In genomic region chr16:1183235-1183907, GRCh38 we compare ENCODE assay signal across 9 cellular contexts. TPM values are rescaled to one million over a fixed set of nuclear protein-coding genes. Genes with fewer than 3 reads are reported as not detected.
A peak's percentile ranks its signal among the peaks of the same experiment; 100 is the strongest.
DNase-seq lines count a peak whose midpoint lies in the region; ATAC-seq and TF ChIP-seq lines count a peak whose summit lies in the region.
"Had no signal": no experiment of that assay in that cellular context is flagged by ENCODE, and none has a peak within 500 bp of the region (broad histone marks: within the 10 kb centered on the region; RNA-seq: fewer than 3 reads in every experiment).

No MANE protein-coding gene starts in this region.

- no peak for TF ChIP-seq POLR2A in transverse colon (IDR thresholded peaks at IDR 0.05)

- peak; percentile 38 for DNase-seq in LHCN-M2 (ENCODE audit: low read depth)
- DNase-seq in UCSD-AML1 (lab: John Stamatoyannopoulos, UW; ENCODE audit: unreplicated experiment): peak; percentile 15
- peak; percentile 71 for DNase-seq in iris pigment epithelial cell (ENCODE audit: low read depth)
- DNase-seq in transverse colon: peak; percentile 53
- DNase-seq: islet precursor cell had no signal

- TF ChIP-seq CTCF in transverse colon (IDR thresholded peaks at IDR 0.05): no peak

- no peak for TF ChIP-seq EP300 in transverse colon (IDR thresholded peaks at IDR 0.05; ENCODE audit: low read depth)

- no peaks in the 10 kb centered on the region for H3K9me3 ChIP-seq in transverse colon

- no peak for ATAC-seq in HG02938 (IDR thresholded peaks at IDR 0.05; ENCODE audit: unreplicated experiment)
- no peak for ATAC-seq in GM19467 (IDR thresholded peaks at IDR 0.05; ENCODE audit: unreplicated experiment)
- no peak for ATAC-seq in GM21723 (IDR thresholded peaks at IDR 0.05; ENCODE audit: unreplicated experiment)
- ATAC-seq: activated T-helper 17 cell treated with anti-CD3 and anti-CD28 coated beads, Interleukin-2, amount 50 U/mL, for 72 hours had no signal

- no peaks in the 10 kb centered on the region for H3K36me3 ChIP-seq in transverse colon

- 53 to 60% methylated on average over 1 to 33 of the region's 37 CpGs for WGBS in transverse colon (ENCODE audit: low coverage in 1 of 2), 2 donors

- peak overlapping the region; percentile 83 to 90 (median 86) for H3K27ac ChIP-seq in transverse colon

- intact Hi-C loops in transverse colon (cut with DNase I; ENCODE audit: low total_unique reads): no loop called here

- H3K4me3 ChIP-seq in transverse colon: peak overlapping the region in 1 of 4 donors; percentile 19

- in situ Hi-C loops in transverse colon (cut with MboI; ENCODE audit: low pct_ligation_motif_present in 1 of 4, low pct_unique_long_range_greater_than_20kb in 1 of 4, low sequenced_read_pairs in 3 of 4): no loop called here

- H3K27me3 ChIP-seq in transverse colon: peaks cover 8% of the 10 kb centered on the region

- H3K4me1 ChIP-seq in transverse colon: peaks cover 12 to 36% (median 28%) of the 10 kb centered on the region in 4 donors

RNA-seq across cellular contexts. Expression of gene CACNA1H, which starts 30.5 kb away (rescaled TPM):
- total RNA-seq in LHCN-M2 (2014; rRNA removed): not detected in 2 replicates
- polyA plus RNA-seq in LHCN-M2 (2012): not detected
- total RNA-seq in transverse colon: 10 to 100 TPM; 17.0 to 63.6 (median 39.5) TPM

RNA-seq across cellular contexts. Expression of gene TPSG1, which starts 41.7 kb away (rescaled TPM):
- total RNA-seq in LHCN-M2 (2014; rRNA removed) (not detected in 2 replicates), transverse colon (10 to 100 TPM in 3 of 4 donors, not detected in 1; 20.9 to 41.0 (median 24.0) TPM)
- polyA plus RNA-seq in LHCN-M2 (2012): not detected
- total RNA-seq: activated T-helper 17 cell treated with anti-CD3 and anti-CD28 coated beads, Interleukin-2, amount 50 U/mL, for 72 hours had no signal

RNA-seq across cellular contexts. Expression of gene TPSB2, which starts 46.6 kb away (rescaled TPM):
- total RNA-seq in LHCN-M2 (2014; rRNA removed): not detected in 2 replicates
- polyA plus RNA-seq in LHCN-M2 (2012): not detected
- 10 to 100 TPM; 12.5 to 35.2 (median 24.8) TPM for total RNA-seq in transverse colon
- total RNA-seq: activated T-helper 17 cell treated with anti-CD3 and anti-CD28 coated beads, Interleukin-2, amount 50 U/mL, for 72 hours had no signal

RNA-seq across cellular contexts. Expression of gene TPSAB1, which starts 57.1 kb away (rescaled TPM):
- not detected in 2 replicates for total RNA-seq in LHCN-M2 (2014; rRNA removed)
- polyA plus RNA-seq in LHCN-M2 (2012): not detected
- 10 to 100 TPM in 3 of 4 donors, 1 to 10 TPM in 1; 9.4 to 33.7 (median 23.8) TPM for total RNA-seq in transverse colon

Comparison
In these comparisons a context has a peak if more than half of its experiments do, and no peak if none do; other contexts are left out.
1. DNase-seq: peak in every context shown above with its lines; median percentile 71 in iris pigment epithelial cell; 53 in transverse colon; 38 in LHCN-M2; 15 in UCSD-AML1.
2. RNA of gene CACNA1H, which starts 30.5 kb away (total RNA-seq): 17.0 to 63.6 TPM in transverse colon; not detected in LHCN-M2; every median in the first group is over 10 times any median in the second.
3. RNA of gene TPSB2, which starts 46.6 kb away (total RNA-seq): 12.5 to 35.2 TPM in transverse colon; not detected in LHCN-M2; every median in the first group is over 10 times any median in the second.